12 cellular contexts compared by ENCODE assay signal in genomic region chr9:77899679-77900354, GRCh38.
DNase-seq lines count a peak whose midpoint lies in the region; ATAC-seq and TF ChIP-seq lines count a peak whose summit lies in the region.
"Had no signal": no experiment of that assay in that cellular context is flagged by ENCODE, and none has a peak within 500 bp of the region (broad histone marks: within the 10 kb centered on the region; RNA-seq: fewer than 3 reads in every experiment).

No MANE protein-coding gene starts in this region.

- in situ Hi-C loops in ACHN (cut with HindIII; ENCODE audit: low pct_ligation_motif_present, low pct_unique_long_range_greater_than_20kb, low sequenced_read_pairs) = no loop called here

- ATAC-seq in SK-N-SH treated with all-trans-retinoic acid at 6 μM for 48 hours (peak; percentile 83), GM21390 (IDR thresholded peaks at IDR 0.05; ENCODE audit: unreplicated experiment) (no peak), HG02571 (IDR thresholded peaks at IDR 0.05; ENCODE audit: unreplicated experiment) (no peak)

- DNase-seq in ACHN = peak; percentile 91
- peak; percentile 16 for DNase-seq in H4 (ENCODE audit: low spot score)
- DNase-seq in fibroblast of the conjunctiva (ENCODE audit: low read depth) = peak; percentile 13
- DNase-seq in NCI-H1048 (lab: John Stamatoyannopoulos, UW) = no peak
- no peak for DNase-seq in activated naive CD4-positive, alpha-beta T cell (lab: John Stamatoyannopoulos, UW)
- DNase-seq: activated CD4-positive, alpha-beta T cell treated with anti-CD3 and anti-CD28 coated beads, Interleukin-2, amount 10 ng/mL, durations not matched to agents 24 days and 14 days; activated gamma-delta T cell treated with Interleukin-2 at 50 U/mL for 16 hours; cortex of kidney; stimulated activated CD4-positive, alpha-beta T cell treated with anti-CD3 and anti-CD28 coated beads, Interleukin-15, amount 100 ng/mL, for 24 hours had no signal

TF ChIP-seq in SK-N-SH treated with all-trans-retinoic acid at 6 μM for 48 hours, 23 proteins besides CTCF, POLR2A, EP300 and RAD21:
- TF ChIP-seq ARNTL (CRISPR knock-in tag; IDR thresholded peaks at IDR 0.05; ENCODE audit: borderline replicate concordance, low read depth) (no peak), OSR1 (CRISPR knock-in tag; IDR thresholded peaks at IDR 0.05) (no peak), RARB (CRISPR knock-in tag; IDR thresholded peaks at IDR 0.05) (no peak), TCF4 (CRISPR knock-in tag; IDR thresholded peaks at IDR 0.05; ENCODE audit: borderline replicate concordance) (no peak), TSHZ2 (CRISPR knock-in tag; IDR thresholded peaks at IDR 0.05) (no peak), CSDC2 (CRISPR knock-in tag; IDR thresholded peaks at IDR 0.05) (no peak), TOX (CRISPR knock-in tag; IDR thresholded peaks at IDR 0.05; ENCODE audit: borderline replicate concordance) (no peak)
- TF ChIP-seq, protein P1, sequence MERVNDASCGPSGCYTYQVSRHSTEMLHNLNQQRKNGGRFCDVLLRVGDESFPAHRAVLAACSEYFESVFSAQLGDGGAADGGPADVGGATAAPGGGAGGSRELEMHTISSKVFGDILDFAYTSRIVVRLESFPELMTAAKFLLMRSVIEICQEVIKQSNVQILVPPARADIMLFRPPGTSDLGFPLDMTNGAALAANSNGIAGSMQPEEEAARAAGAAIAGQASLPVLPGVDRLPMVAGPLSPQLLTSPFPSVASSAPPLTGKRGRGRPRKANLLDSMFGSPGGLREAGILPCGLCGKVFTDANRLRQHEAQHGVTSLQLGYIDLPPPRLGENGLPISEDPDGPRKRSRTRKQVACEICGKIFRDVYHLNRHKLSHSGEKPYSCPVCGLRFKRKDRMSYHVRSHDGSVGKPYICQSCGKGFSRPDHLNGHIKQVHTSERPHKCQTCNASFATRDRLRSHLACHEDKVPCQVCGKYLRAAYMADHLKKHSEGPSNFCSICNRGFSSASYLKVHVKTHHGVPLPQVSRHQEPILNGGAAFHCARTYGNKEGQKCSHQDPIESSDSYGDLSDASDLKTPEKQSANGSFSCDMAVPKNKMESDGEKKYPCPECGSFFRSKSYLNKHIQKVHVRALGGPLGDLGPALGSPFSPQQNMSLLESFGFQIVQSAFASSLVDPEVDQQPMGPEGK (CRISPR knock-in tag; IDR thresholded peaks at IDR 0.05; ENCODE audit: borderline replicate concordance) = no peak
- TF ChIP-seq, protein P2, sequence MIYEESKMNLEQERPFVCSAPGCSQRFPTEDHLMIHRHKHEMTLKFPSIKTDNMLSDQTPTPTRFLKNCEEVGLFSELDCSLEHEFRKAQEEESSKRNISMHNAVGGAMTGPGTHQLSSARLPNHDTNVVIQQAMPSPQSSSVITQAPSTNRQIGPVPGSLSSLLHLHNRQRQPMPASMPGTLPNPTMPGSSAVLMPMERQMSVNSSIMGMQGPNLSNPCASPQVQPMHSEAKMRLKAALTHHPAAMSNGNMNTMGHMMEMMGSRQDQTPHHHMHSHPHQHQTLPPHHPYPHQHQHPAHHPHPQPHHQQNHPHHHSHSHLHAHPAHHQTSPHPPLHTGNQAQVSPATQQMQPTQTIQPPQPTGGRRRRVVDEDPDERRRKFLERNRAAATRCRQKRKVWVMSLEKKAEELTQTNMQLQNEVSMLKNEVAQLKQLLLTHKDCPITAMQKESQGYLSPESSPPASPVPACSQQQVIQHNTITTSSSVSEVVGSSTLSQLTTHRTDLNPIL (CRISPR knock-in tag; IDR thresholded peaks at IDR 0.05; ENCODE audit: low read depth) = no peak

Comparison
In these comparisons a context has a peak if more than half of its experiments do, and no peak if none do; other contexts are left out.
1. DNase-seq: peak in ACHN (single experiment), H4 (single experiment) and fibroblast of the conjunctiva (single experiment); none in NCI-H1048 (single experiment) and activated naive CD4-positive, alpha-beta T cell (0 of 4).